In the genomic region with DNA sequence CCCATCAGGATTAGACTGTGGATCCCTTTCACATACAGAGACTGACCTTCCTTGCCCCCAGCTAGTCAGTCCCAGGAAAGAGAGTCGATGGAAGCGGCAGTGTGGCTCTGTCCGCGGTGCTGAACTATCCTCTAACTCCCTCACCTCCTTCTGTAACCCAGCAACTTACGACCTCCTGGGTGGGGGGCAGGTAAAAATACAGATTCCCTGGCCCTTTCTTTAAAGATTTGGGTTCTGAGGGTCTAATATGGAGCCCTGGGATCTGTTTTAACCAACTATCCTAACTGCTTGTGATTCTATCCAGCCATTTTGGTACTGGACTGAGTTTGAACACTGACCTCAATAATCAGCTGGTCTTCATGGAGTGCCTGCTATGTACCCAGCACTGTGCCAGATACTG, we compare ENCODE assay signal across 1 cellular context.
TF ChIP-seq lines count a peak whose summit lies in the region.

No MANE protein-coding gene starts in this region.

TF ChIP-seq in SK-N-SH treated with all-trans-retinoic acid at 6 μM for 48 hours, 23 proteins besides CTCF, POLR2A, EP300 and RAD21 (continued from another document):
- TF ChIP-seq, protein P1, sequence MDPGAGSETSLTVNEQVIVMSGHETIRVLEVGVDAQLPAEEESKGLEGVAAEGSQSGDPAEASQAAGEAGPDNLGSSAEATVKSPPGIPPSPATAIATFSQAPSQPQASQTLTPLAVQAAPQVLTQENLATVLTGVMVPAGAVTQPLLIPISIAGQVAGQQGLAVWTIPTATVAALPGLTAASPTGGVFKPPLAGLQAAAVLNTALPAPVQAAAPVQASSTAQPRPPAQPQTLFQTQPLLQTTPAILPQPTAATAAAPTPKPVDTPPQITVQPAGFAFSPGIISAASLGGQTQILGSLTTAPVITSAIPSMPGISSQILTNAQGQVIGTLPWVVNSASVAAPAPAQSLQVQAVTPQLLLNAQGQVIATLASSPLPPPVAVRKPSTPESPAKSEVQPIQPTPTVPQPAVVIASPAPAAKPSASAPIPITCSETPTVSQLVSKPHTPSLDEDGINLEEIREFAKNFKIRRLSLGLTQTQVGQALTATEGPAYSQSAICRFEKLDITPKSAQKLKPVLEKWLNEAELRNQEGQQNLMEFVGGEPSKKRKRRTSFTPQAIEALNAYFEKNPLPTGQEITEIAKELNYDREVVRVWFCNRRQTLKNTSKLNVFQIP (CRISPR knock-in tag; IDR thresholded peaks at IDR 0.05; ENCODE audit: borderline replicate concordance, low read depth), result no peak
- TF ChIP-seq, protein P2, sequence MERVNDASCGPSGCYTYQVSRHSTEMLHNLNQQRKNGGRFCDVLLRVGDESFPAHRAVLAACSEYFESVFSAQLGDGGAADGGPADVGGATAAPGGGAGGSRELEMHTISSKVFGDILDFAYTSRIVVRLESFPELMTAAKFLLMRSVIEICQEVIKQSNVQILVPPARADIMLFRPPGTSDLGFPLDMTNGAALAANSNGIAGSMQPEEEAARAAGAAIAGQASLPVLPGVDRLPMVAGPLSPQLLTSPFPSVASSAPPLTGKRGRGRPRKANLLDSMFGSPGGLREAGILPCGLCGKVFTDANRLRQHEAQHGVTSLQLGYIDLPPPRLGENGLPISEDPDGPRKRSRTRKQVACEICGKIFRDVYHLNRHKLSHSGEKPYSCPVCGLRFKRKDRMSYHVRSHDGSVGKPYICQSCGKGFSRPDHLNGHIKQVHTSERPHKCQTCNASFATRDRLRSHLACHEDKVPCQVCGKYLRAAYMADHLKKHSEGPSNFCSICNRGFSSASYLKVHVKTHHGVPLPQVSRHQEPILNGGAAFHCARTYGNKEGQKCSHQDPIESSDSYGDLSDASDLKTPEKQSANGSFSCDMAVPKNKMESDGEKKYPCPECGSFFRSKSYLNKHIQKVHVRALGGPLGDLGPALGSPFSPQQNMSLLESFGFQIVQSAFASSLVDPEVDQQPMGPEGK (CRISPR knock-in tag; IDR thresholded peaks at IDR 0.05; ENCODE audit: borderline replicate concordance), result no peak
- TF ChIP-seq, protein P3, sequence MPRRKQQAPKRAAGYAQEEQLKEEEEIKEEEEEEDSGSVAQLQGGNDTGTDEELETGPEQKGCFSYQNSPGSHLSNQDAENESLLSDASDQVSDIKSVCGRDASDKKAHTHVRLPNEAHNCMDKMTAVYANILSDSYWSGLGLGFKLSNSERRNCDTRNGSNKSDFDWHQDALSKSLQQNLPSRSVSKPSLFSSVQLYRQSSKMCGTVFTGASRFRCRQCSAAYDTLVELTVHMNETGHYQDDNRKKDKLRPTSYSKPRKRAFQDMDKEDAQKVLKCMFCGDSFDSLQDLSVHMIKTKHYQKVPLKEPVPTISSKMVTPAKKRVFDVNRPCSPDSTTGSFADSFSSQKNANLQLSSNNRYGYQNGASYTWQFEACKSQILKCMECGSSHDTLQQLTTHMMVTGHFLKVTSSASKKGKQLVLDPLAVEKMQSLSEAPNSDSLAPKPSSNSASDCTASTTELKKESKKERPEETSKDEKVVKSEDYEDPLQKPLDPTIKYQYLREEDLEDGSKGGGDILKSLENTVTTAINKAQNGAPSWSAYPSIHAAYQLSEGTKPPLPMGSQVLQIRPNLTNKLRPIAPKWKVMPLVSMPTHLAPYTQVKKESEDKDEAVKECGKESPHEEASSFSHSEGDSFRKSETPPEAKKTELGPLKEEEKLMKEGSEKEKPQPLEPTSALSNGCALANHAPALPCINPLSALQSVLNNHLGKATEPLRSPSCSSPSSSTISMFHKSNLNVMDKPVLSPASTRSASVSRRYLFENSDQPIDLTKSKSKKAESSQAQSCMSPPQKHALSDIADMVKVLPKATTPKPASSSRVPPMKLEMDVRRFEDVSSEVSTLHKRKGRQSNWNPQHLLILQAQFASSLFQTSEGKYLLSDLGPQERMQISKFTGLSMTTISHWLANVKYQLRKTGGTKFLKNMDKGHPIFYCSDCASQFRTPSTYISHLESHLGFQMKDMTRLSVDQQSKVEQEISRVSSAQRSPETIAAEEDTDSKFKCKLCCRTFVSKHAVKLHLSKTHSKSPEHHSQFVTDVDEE (CRISPR knock-in tag; IDR thresholded peaks at IDR 0.05), result no peak
